In the genomic region with DNA sequence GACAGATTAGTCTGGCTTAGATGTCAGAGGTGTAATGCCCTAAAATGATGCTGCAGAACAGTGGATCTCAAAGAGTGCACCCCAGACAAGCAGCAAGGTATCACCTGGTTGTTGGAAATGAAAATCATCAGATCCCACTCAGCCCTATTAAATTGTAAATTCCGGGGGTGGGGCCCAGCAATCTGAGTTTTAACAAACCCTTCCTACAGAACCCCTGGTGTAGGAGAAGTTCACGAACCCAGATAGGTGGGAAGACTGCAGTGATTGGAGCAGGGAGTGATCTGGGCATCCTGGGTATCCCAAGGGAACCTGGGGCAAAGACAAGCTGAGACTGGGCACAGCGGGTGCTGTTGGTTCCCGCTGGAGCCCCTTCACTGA, we compare ENCODE assay signal across 3 cellular contexts.
TF ChIP-seq lines count a peak whose summit lies in the region.

No MANE protein-coding gene starts in this region.

TF ChIP-seq in SK-N-SH, 30 proteins besides CTCF, POLR2A, EP300 and RAD21:
- TF ChIP-seq TAF1 (IDR thresholded peaks at IDR 0.05; ENCODE audit: borderline replicate concordance, low read depth, low read length), result no peak
- TF ChIP-seq TCF12 (IDR thresholded peaks at IDR 0.05), result no peak
- TF ChIP-seq, protein P1, sequence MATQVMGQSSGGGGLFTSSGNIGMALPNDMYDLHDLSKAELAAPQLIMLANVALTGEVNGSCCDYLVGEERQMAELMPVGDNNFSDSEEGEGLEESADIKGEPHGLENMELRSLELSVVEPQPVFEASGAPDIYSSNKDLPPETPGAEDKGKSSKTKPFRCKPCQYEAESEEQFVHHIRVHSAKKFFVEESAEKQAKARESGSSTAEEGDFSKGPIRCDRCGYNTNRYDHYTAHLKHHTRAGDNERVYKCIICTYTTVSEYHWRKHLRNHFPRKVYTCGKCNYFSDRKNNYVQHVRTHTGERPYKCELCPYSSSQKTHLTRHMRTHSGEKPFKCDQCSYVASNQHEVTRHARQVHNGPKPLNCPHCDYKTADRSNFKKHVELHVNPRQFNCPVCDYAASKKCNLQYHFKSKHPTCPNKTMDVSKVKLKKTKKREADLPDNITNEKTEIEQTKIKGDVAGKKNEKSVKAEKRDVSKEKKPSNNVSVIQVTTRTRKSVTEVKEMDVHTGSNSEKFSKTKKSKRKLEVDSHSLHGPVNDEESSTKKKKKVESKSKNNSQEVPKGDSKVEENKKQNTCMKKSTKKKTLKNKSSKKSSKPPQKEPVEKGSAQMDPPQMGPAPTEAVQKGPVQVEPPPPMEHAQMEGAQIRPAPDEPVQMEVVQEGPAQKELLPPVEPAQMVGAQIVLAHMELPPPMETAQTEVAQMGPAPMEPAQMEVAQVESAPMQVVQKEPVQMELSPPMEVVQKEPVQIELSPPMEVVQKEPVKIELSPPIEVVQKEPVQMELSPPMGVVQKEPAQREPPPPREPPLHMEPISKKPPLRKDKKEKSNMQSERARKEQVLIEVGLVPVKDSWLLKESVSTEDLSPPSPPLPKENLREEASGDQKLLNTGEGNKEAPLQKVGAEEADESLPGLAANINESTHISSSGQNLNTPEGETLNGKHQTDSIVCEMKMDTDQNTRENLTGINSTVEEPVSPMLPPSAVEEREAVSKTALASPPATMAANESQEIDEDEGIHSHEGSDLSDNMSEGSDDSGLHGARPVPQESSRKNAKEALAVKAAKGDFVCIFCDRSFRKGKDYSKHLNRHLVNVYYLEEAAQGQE (IDR thresholded peaks at IDR 0.05; ENCODE audit: low read depth, low read length), result no peak
- TF ChIP-seq SMC3 (IDR thresholded peaks at IDR 0.05; ENCODE audit: low read depth, low read length), result no peak
- no peak for TF ChIP-seq GABPA (IDR thresholded peaks at IDR 0.05; ENCODE audit: low read depth)
- no peak for TF ChIP-seq FOXM1 (IDR thresholded peaks at IDR 0.05; ENCODE audit: low read depth)
- no peak for TF ChIP-seq CHD2 (IDR thresholded peaks at IDR 0.05; ENCODE audit: low read length, partially characterized antibody)

TF ChIP-seq in SK-N-SH treated with all-trans-retinoic acid at 6 μM for 48 hours, 23 proteins besides CTCF, POLR2A, EP300 and RAD21:
- TF ChIP-seq, protein P2, sequence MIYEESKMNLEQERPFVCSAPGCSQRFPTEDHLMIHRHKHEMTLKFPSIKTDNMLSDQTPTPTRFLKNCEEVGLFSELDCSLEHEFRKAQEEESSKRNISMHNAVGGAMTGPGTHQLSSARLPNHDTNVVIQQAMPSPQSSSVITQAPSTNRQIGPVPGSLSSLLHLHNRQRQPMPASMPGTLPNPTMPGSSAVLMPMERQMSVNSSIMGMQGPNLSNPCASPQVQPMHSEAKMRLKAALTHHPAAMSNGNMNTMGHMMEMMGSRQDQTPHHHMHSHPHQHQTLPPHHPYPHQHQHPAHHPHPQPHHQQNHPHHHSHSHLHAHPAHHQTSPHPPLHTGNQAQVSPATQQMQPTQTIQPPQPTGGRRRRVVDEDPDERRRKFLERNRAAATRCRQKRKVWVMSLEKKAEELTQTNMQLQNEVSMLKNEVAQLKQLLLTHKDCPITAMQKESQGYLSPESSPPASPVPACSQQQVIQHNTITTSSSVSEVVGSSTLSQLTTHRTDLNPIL (CRISPR knock-in tag; IDR thresholded peaks at IDR 0.05; ENCODE audit: low read depth), result no peak
- TF ChIP-seq RARB (CRISPR knock-in tag; IDR thresholded peaks at IDR 0.05), result no peak

TF ChIP-seq in H1, 55 proteins besides CTCF, POLR2A, EP300 and RAD21:
- no peak for TF ChIP-seq CBX5 (IDR thresholded peaks at IDR 0.05; ENCODE audit: low read depth, low read length)
- no peak for TF ChIP-seq BRCA1 (IDR thresholded peaks at IDR 0.05; ENCODE audit: low read depth, low read length)
- no peak for TF ChIP-seq POU5F1 (IDR thresholded peaks at IDR 0.05; ENCODE audit: low read depth, low read length)
- TF ChIP-seq HDAC2 (IDR thresholded peaks at IDR 0.05; ENCODE audit: borderline replicate concordance in 1 of 2, low read depth in 2 of 2, low read length in 2 of 2), result no peak
- TF ChIP-seq TAF7 (optimal IDR thresholded peaks at IDR 0.05; ENCODE audit: borderline replicate concordance, low read depth, low read length), result no peak
- TF ChIP-seq YY1 (IDR thresholded peaks at IDR 0.05; ENCODE audit: low read depth, low read length), result no peak
- no peak for TF ChIP-seq ZNF274 (IDR thresholded peaks at IDR 0.05; ENCODE audit: borderline replicate concordance, extremely low read depth, low read length)
- no peak for TF ChIP-seq KDM5A (IDR thresholded peaks at IDR 0.05; ENCODE audit: low read length)
- no peak for TF ChIP-seq KDM4A (IDR thresholded peaks at IDR 0.05; ENCODE audit: low read depth, low read length, severe bottlenecking)
- TF ChIP-seq NANOG (IDR thresholded peaks at IDR 0.05; ENCODE audit: insufficient read depth, low read depth, low read length, poor library complexity, severe bottlenecking), result no peak
- no peak for TF ChIP-seq FOSL1 (IDR thresholded peaks at IDR 0.05; ENCODE audit: insufficient read depth, low read depth, low read length)
